Comparison of ENCODE assay signal across 22 cellular contexts in genomic region chr4:100566396-100566795, GRCh38.
A peak's percentile ranks its signal among the peaks of the same experiment; 100 is the strongest.
DNase-seq lines count a peak whose midpoint lies in the region; ATAC-seq lines count a peak whose summit lies in the region.
"Had no signal": no experiment of that assay in that cellular context is flagged by ENCODE, and none has a peak within 500 bp of the region (broad histone marks: within the 10 kb centered on the region; RNA-seq: fewer than 3 reads in every experiment).

No MANE protein-coding gene starts in this region.

- peak overlapping the region; percentile 89 for H3K27ac Mint-ChIP-seq in central memory CD8-positive, alpha-beta T cell (ENCODE audit: low read depth)

- H3K36me3 Mint-ChIP-seq in central memory CD8-positive, alpha-beta T cell (ENCODE audit: insufficient read depth): no peaks in the 10 kb centered on the region

- peaks cover 18% of the 10 kb centered on the region for H3K4me1 Mint-ChIP-seq in central memory CD8-positive, alpha-beta T cell

- DNase-seq in NOMO-1 treated with DMSO at 0.1 percent for 48 hours (lab: John Stamatoyannopoulos, UW; ENCODE audit: unreplicated experiment) (peak; percentile 4), NOMO-1 treated with dmso at 0.1 percent for 144 hours (lab: John Stamatoyannopoulos, UW; ENCODE audit: unreplicated experiment) (no peak), DMS53 treated with DMSO at 0.1 percent for 48 hours (lab: John Stamatoyannopoulos, UW; ENCODE audit: unreplicated experiment) (no peak), AG08395 (ENCODE audit: low spot score) (no peak)
- no peak for DNase-seq in central memory CD8-positive, alpha-beta T cell (ENCODE audit: low spot score in 2 of 2)
- DNase-seq: activated effector memory CD4-positive, alpha-beta T cell treated with anti-CD3 and anti-CD28 coated beads, Interleukin-2, amount 50 U/mL, for 16 hours; amniotic stem cell; BE2C; dorsolateral prefrontal cortex; foreskin melanocyte; mammary epithelial cell; NCI-H1092 treated with DMSO at 0.1 percent for 48 hours; NCI-H2107; NCI-H524; right lobe of liver; stimulated activated naive CD4-positive, alpha-beta T cell; trophoblast cell had no signal

- no peaks in the 10 kb centered on the region for H3K9me3 Mint-ChIP-seq in central memory CD8-positive, alpha-beta T cell

- H3K4me3 Mint-ChIP-seq in central memory CD8-positive, alpha-beta T cell: peak overlapping the region; percentile 63

- H3K27me3 Mint-ChIP-seq in central memory CD8-positive, alpha-beta T cell: no peaks in the 10 kb centered on the region

- peak; percentile 54 for ATAC-seq in GM19324 (IDR thresholded peaks at IDR 0.05; ENCODE audit: low FRiP score, unreplicated experiment)
- peak; percentile 36 for ATAC-seq in HG03565 (IDR thresholded peaks at IDR 0.05; ENCODE audit: unreplicated experiment)
- ATAC-seq in central memory CD8-positive, alpha-beta T cell (replicated peaks; ENCODE audit: extremely low read depth, poor library complexity, severe bottlenecking): no peak
- no peak for ATAC-seq in HG03439 (IDR thresholded peaks at IDR 0.05; ENCODE audit: unreplicated experiment)
- ATAC-seq: HCT116, right lobe of liver, Right ventricle myocardium inferior had no signal

Comparison
In these comparisons a context has a peak if more than half of its experiments do, and no peak if none do; other contexts are left out.
1. ATAC-seq: peak in GM19324 (single experiment) and HG03565 (single experiment); none in central memory CD8-positive, alpha-beta T cell (single experiment) and HG03439 (single experiment).